ENCODE assay signal across 8 cellular contexts in the genomic region with DNA sequence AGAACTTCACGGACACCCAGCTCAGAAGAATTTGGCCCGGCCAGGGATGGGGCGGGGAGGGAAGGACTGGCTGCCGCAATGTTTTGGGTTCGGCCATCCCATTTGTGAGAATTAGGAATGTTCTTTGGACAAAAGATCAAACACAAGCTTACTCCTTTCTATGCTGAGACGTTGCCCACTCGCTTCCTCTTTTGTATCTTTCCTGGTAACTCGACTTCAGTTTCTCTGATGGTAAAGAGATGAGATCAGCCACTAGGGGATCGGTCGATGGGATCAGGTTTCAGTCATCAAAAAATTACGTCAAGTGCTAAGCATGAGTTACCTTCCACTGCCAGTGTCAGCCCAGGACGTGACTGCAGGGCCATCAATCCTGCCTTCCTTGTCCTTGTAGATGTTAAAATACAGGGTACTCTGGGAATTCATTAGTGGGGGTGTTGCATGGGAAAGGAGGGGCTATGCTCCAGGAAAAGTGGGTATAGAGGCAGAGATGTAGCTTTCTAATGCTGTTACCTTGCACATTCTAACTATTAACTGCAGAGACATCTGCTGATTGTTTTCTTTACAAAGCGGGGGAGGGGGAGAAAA.
DNase-seq lines count a peak whose midpoint lies in the region; ATAC-seq and TF ChIP-seq lines count a peak whose summit lies in the region.

No MANE protein-coding gene starts in this region.

- H3K9me3 ChIP-seq in BE2C (no peaks in the 10 kb centered on the region), right atrium auricular region (no peaks in the 10 kb centered on the region), suprapubic skin (no peaks in the 10 kb centered on the region)

- 0 out of 2 replicates have a peak, but pooled peaks have one; percentile 20 for TF ChIP-seq CTCF in BE2C (IDR thresholded peaks at IDR 0.05; ENCODE audit: low read depth, low read length)
- no peak for TF ChIP-seq CTCF in right atrium auricular region (IDR thresholded peaks at IDR 0.05)
- TF ChIP-seq CTCF in suprapubic skin (IDR thresholded peaks at IDR 0.05), result peak in 1 of 2 donors; percentile 10

- TF ChIP-seq POLR2A in suprapubic skin (IDR thresholded peaks at IDR 0.05), result no peak

- no peaks in the 10 kb centered on the region for H3K4me1 ChIP-seq in BE2C
- no peaks in the 10 kb centered on the region for H3K4me1 ChIP-seq in right atrium auricular region
- peaks cover 20% of the 10 kb centered on the region for H3K4me1 ChIP-seq in suprapubic skin

- no peaks in the 10 kb centered on the region for H3K36me3 ChIP-seq in BE2C
- H3K36me3 ChIP-seq in right atrium auricular region, result no peaks in the 10 kb centered on the region
- no peaks in the 10 kb centered on the region for H3K36me3 ChIP-seq in suprapubic skin

- no peak for TF ChIP-seq EP300 in suprapubic skin (IDR thresholded peaks at IDR 0.05)

- no peaks in the 10 kb centered on the region for H3K27me3 ChIP-seq in BE2C
- H3K27me3 ChIP-seq in right atrium auricular region, result no peaks in the 10 kb centered on the region
- no peaks in the 10 kb centered on the region for H3K27me3 ChIP-seq in suprapubic skin

- 16% methylated on average over 13 of the region's 13 CpGs for WGBS in suprapubic skin

- H3K27ac ChIP-seq in right atrium auricular region (no peak overlapping the region), suprapubic skin (peak overlapping the region; percentile 57)

- no peak for ATAC-seq in GM21825 (IDR thresholded peaks at IDR 0.05; ENCODE audit: unreplicated experiment)
- no peak for ATAC-seq in HG03521 (IDR thresholded peaks at IDR 0.05; ENCODE audit: unreplicated experiment)

- DNase-seq in BE2C, result no peak
- peak; percentile 80 for DNase-seq in HuH-7 (ENCODE audit: low spot score)
- DNase-seq in SW480 (ENCODE audit: low spot score), result peak; percentile 85
- peak; percentile 62 for DNase-seq in right atrium auricular region (ENCODE audit: low spot score)
- peak in 1 of 2 donors; percentile 70 for DNase-seq in suprapubic skin (ENCODE audit: low spot score in 2 of 2)
- DNase-seq in HUDEP-2 (lab: John Stamatoyannopoulos, UW; ENCODE audit: unreplicated experiment in 76 of 76), result no peak

- H3K4me3 ChIP-seq in BE2C (ENCODE audit: low read depth, low read length), result no peak overlapping the region
- no peak overlapping the region for H3K4me3 ChIP-seq in right atrium auricular region
- no peak overlapping the region for H3K4me3 ChIP-seq in suprapubic skin

Comparison
In these comparisons a context has a peak if more than half of its experiments do, and no peak if none do; other contexts are left out.
1. DNase-seq: peak in HuH-7 (single experiment), SW480 (single experiment) and right atrium auricular region (single experiment); none in BE2C (single experiment) and HUDEP-2 (0 of 76).